In genomic region chr15:94057305-94057704, GRCh38 we compare ENCODE assay signal across 17 cellular contexts.
DNase-seq lines count a peak whose midpoint lies in the region; ATAC-seq and TF ChIP-seq lines count a peak whose summit lies in the region.
"Had no signal": no experiment of that assay in that cellular context is flagged by ENCODE, and none has a peak within 500 bp of the region (broad histone marks: within the 10 kb centered on the region; RNA-seq: fewer than 3 reads in every experiment).

No MANE protein-coding gene starts in this region.

- H3K9me3 ChIP-seq in RWPE2 (ENCODE audit: severe bottlenecking) (no peaks in the 10 kb centered on the region), esophagus squamous epithelium (no peaks in the 10 kb centered on the region), smooth muscle cell (replicated peaks; ENCODE audit: low read depth) (no peaks in the 10 kb centered on the region)
- H3K9me3 ChIP-seq in CD8-positive, alpha-beta T cell (ENCODE audit: low read length), result no peaks in the 10 kb centered on the region

- no peak for TF ChIP-seq POLR2A in esophagus squamous epithelium (IDR thresholded peaks at IDR 0.05)

- H3F3A ChIP-seq in smooth muscle cell (ENCODE audit: low read depth), result no peaks in the 10 kb centered on the region

- H3K9me3 Mint-ChIP-seq in chondrocyte (ENCODE audit: low read depth), result no peaks in the 10 kb centered on the region
- no peaks in the 10 kb centered on the region for H3K9me3 Mint-ChIP-seq in CD8-positive, alpha-beta T cell
- H3K9me3 Mint-ChIP-seq: CD8-positive, alpha-beta memory T cell; H9 had no signal

- peak overlapping the region; percentile 68 for H3K4me2 ChIP-seq in smooth muscle cell
- H3K4me2 ChIP-seq: BLaER1 treated with 17β-estradiol and CSF1 and Interleukin-3, amounts not matched to agents 10 nM and 100 nM had no signal

- POLR2A ChIA-PET in HEK293T (lab: Yijun Ruan, JAX), result no interaction called here
- POLR2A ChIA-PET in CD8-positive, alpha-beta T cell (lab: Charles Lee), result no interaction called here

- DNase-seq in RWPE2 (ENCODE audit: low spot score) (no peak), chondrocyte (ENCODE audit: low spot score) (no peak), esophagus squamous epithelium (lab: John Stamatoyannopoulos, UW) (no peak), smooth muscle cell (lab: John Stamatoyannopoulos, UW; ENCODE audit: unreplicated experiment) (no peak), HEK293T (ENCODE audit: extremely low spot score) (no peak)
- DNase-seq in CD8-positive, alpha-beta T cell, result no peak
- DNase-seq: CD8-positive, alpha-beta memory T cell; COR-L47; DMS 273 treated with DMSO at 0.1 percent for 48 hours; DMS53; DND-41; EL; H9; IMR-90 had no signal

- H3K4me3 Mint-ChIP-seq in chondrocyte (ENCODE audit: unreplicated experiment), result no peak overlapping the region
- no peak overlapping the region for H3K4me3 Mint-ChIP-seq in CD8-positive, alpha-beta T cell
- H3K4me3 Mint-ChIP-seq: B cell; CD8-positive, alpha-beta memory T cell; H9 had no signal

- no peak for TF ChIP-seq CTCF in RWPE2 (IDR thresholded peaks at IDR 0.05; ENCODE audit: poor library complexity, severe bottlenecking)
- no peak for TF ChIP-seq CTCF in chondrocyte (IDR thresholded peaks at IDR 0.05)
- no peak for TF ChIP-seq CTCF in esophagus squamous epithelium (IDR thresholded peaks at IDR 0.05)
- no peak for TF ChIP-seq CTCF in smooth muscle cell (IDR thresholded peaks at IDR 0.05; ENCODE audit: borderline replicate concordance, insufficient read depth, poor library complexity, severe bottlenecking)
- TF ChIP-seq CTCF in CD8-positive, alpha-beta T cell (IDR thresholded peaks at IDR 0.05), result no peak

- H3K36me3 ChIP-seq in RWPE2 (ENCODE audit: low read depth) (no peaks in the 10 kb centered on the region), esophagus squamous epithelium (no peaks in the 10 kb centered on the region), smooth muscle cell (ENCODE audit: low read depth) (no peaks in the 10 kb centered on the region)
- no peaks in the 10 kb centered on the region for H3K36me3 ChIP-seq in CD8-positive, alpha-beta T cell (ENCODE audit: insufficient read depth, low read length)
- H3K36me3 ChIP-seq: BLaER1 treated with 17β-estradiol and CSF1 and Interleukin-3, amounts not matched to agents 10 nM and 100 nM had no signal

- intact Hi-C loops in esophagus squamous epithelium (cut with DNase I), result no loop called here
- intact Hi-C loops in CD8-positive, alpha-beta T cell (cut with DNase I, micrococcal nuclease), result loop anchor here in 1 of 2 experiments (5.0 kb wide), 1 partner anchor 730 kb away; no protein-coding TSS in a partner anchor

- H3K36me3 Mint-ChIP-seq in chondrocyte (ENCODE audit: low read depth), result no peaks in the 10 kb centered on the region
- no peaks in the 10 kb centered on the region for H3K36me3 Mint-ChIP-seq in CD8-positive, alpha-beta T cell

- CTCF ChIA-PET in HEK293T (lab: Yijun Ruan, JAX), result no interaction called here
- CTCF ChIA-PET in CD8-positive, alpha-beta T cell (lab: Charles Lee), result no interaction called here

- H2AFZ ChIP-seq in smooth muscle cell (ENCODE audit: low read depth), result no peak overlapping the region

- WGBS in esophagus squamous epithelium, 2 donors, result 29 to 58% methylated on average over 1 of the region's 1 CpG
- whole genome bisulfite sequencing in smooth muscle cell (ENCODE audit: low lambda C conversion rate), result 82% methylated on average over 1 of the region's 1 CpG

- H3K27me3 Mint-ChIP-seq in chondrocyte (ENCODE audit: low read depth), result no peaks in the 10 kb centered on the region
- H3K27me3 Mint-ChIP-seq in CD8-positive, alpha-beta T cell (ENCODE audit: low read depth), result peaks cover 7% of the 10 kb centered on the region

- no peaks in the 10 kb centered on the region for H4K20me1 ChIP-seq in smooth muscle cell (ENCODE audit: low read depth)
- H4K20me1 ChIP-seq: BLaER1 treated with 17β-estradiol and CSF1 and Interleukin-3, amounts not matched to agents 10 nM and 100 nM had no signal

- H3K4me1 ChIP-seq in RWPE2 (ENCODE audit: insufficient read depth, poor library complexity, severe bottlenecking), result peaks cover 8% of the 10 kb centered on the region
- peaks cover 0 to 48% (median 25%) of the 10 kb centered on the region in 3 donors for H3K4me1 ChIP-seq in esophagus squamous epithelium
- peaks cover 5% of the 10 kb centered on the region for H3K4me1 ChIP-seq in smooth muscle cell (ENCODE audit: low read depth)
- H3K4me1 ChIP-seq in CD8-positive, alpha-beta T cell (ENCODE audit: insufficient read depth, low read length), result no peaks in the 10 kb centered on the region

- no peak overlapping the region for H3K4me3 ChIP-seq in RWPE2 (ENCODE audit: severe bottlenecking)
- no peak overlapping the region for H3K4me3 ChIP-seq in esophagus squamous epithelium
- H3K4me3 ChIP-seq in smooth muscle cell, result no peak overlapping the region
- no peak overlapping the region for H3K4me3 ChIP-seq in CD8-positive, alpha-beta T cell (ENCODE audit: low read depth, low read length)
- H3K4me3 ChIP-seq: BLaER1 treated with 17β-estradiol and CSF1 and Interleukin-3, amounts not matched to agents 10 nM and 100 nM; GM12878 had no signal

- peak overlapping the region; percentile 50 for H3K27ac Mint-ChIP-seq in chondrocyte (ENCODE audit: unreplicated experiment)
- H3K27ac Mint-ChIP-seq in CD8-positive, alpha-beta T cell, result no peak overlapping the region
- H3K27ac Mint-ChIP-seq: B cell; CD8-positive, alpha-beta memory T cell; H9 had no signal

- H3K4me1 Mint-ChIP-seq in chondrocyte (ENCODE audit: low read depth), result peaks cover 42% of the 10 kb centered on the region
- no peaks in the 10 kb centered on the region for H3K4me1 Mint-ChIP-seq in CD8-positive, alpha-beta T cell (ENCODE audit: low read depth)
- H3K4me1 Mint-ChIP-seq: B cell; CD8-positive, alpha-beta memory T cell; H9 had no signal

- H3K27ac ChIP-seq in RWPE2 (ENCODE audit: poor library complexity, severe bottlenecking) (no peak overlapping the region), esophagus squamous epithelium (peak overlapping the region in 3 of 4 donors; percentile 25 to 49 (median 38)), smooth muscle cell (ENCODE audit: low read depth) (no peak overlapping the region)
- H3K27ac ChIP-seq in CD8-positive, alpha-beta T cell (ENCODE audit: low read depth, low read length), result no peak overlapping the region
- H3K27ac ChIP-seq: BLaER1 treated with 17β-estradiol and CSF1 and Interleukin-3, amounts not matched to agents 10 nM and 100 nM had no signal

- ATAC-seq in RWPE2 (ENCODE audit: low read depth), result peak; percentile 55; the same call in 2 of the 3 replicates
- ATAC-seq in CD8-positive, alpha-beta T cell, result no peak
- ATAC-seq: GM12878 had no signal

- no peaks in the 10 kb centered on the region for H3K79me2 ChIP-seq in smooth muscle cell (ENCODE audit: low read depth)

- H3K9ac ChIP-seq in smooth muscle cell (ENCODE audit: low read depth), result no peak overlapping the region
- H3K9ac ChIP-seq: BLaER1 treated with 17β-estradiol and CSF1 and Interleukin-3, amounts not matched to agents 10 nM and 100 nM had no signal

- no peaks in the 10 kb centered on the region for H3K27me3 ChIP-seq in RWPE2 (ENCODE audit: insufficient read depth, poor library complexity, severe bottlenecking)
- H3K27me3 ChIP-seq in esophagus squamous epithelium, result no peaks in the 10 kb centered on the region
- peaks cover 21% of the 10 kb centered on the region for H3K27me3 ChIP-seq in smooth muscle cell (ENCODE audit: low read depth)
- no peaks in the 10 kb centered on the region for H3K27me3 ChIP-seq in CD8-positive, alpha-beta T cell (ENCODE audit: insufficient read depth, low read length)
- H3K27me3 ChIP-seq: BLaER1 treated with 17β-estradiol and CSF1 and Interleukin-3, amounts not matched to agents 10 nM and 100 nM had no signal

TF ChIP-seq in HEK293T, 16 proteins besides CTCF, POLR2A, EP300 and RAD21:
- TF ChIP-seq LEF1 (IDR thresholded peaks at IDR 0.05; ENCODE audit: borderline replicate concordance), result no peak
- TF ChIP-seq ARNT (IDR thresholded peaks at IDR 0.05), result no peak

Comparison
In these comparisons a context has a peak if more than half of its experiments do, and no peak if none do; other contexts are left out.
1. H3K27ac ChIP-seq: peak in esophagus squamous epithelium (3 of 4); none in RWPE2 (single experiment), smooth muscle cell (single experiment) and CD8-positive, alpha-beta T cell (single experiment).